2 cellular contexts compared by ENCODE assay signal in genomic region chr16:55832788-55833583, GRCh38.
TF ChIP-seq lines count a peak whose summit lies in the region.

Gene CES1, minus strand, starts transcription at chr16:55833096. Its CDS starts 41 bp downstream, at chr16:55833055.

TF ChIP-seq in IMR-90, 13 proteins besides CTCF, POLR2A, EP300 and RAD21:
- TF ChIP-seq CHD1 (IDR thresholded peaks at IDR 0.05; ENCODE audit: low read depth, low read length) = no peak
- TF ChIP-seq FOS (IDR thresholded peaks at IDR 0.05; ENCODE audit: low read depth, low read length) = no peak
- no peak for TF ChIP-seq RCOR1 (IDR thresholded peaks at IDR 0.05; ENCODE audit: insufficient replicate concordance, low read length)
- no peak for TF ChIP-seq MXI1 (IDR thresholded peaks at IDR 0.05; ENCODE audit: borderline replicate concordance, low read depth, low read length)
- no peak for TF ChIP-seq SMC3 (IDR thresholded peaks at IDR 0.05; ENCODE audit: low read depth, low read length)
- TF ChIP-seq RFX5 (IDR thresholded peaks at IDR 0.05; ENCODE audit: low read depth, low read length) = no peak
- no peak for TF ChIP-seq MAFK (IDR thresholded peaks at IDR 0.05; ENCODE audit: low read depth, low read length)
- no peak for TF ChIP-seq NFE2L2 (IDR thresholded peaks at IDR 0.05; ENCODE audit: low read depth, low read length)
- TF ChIP-seq BHLHE40 (IDR thresholded peaks at IDR 0.05; ENCODE audit: low read depth, low read length) = no peak
- TF ChIP-seq ELK1 (IDR thresholded peaks at IDR 0.05; ENCODE audit: borderline replicate concordance, low read depth, low read length) = no peak
- TF ChIP-seq CEBPB (IDR thresholded peaks at IDR 0.05; ENCODE audit: low read depth, low read length) = no peak
- no peak for TF ChIP-seq MAZ (IDR thresholded peaks at IDR 0.05; ENCODE audit: borderline replicate concordance, low read depth, low read length)
- TF ChIP-seq, protein P1, sequence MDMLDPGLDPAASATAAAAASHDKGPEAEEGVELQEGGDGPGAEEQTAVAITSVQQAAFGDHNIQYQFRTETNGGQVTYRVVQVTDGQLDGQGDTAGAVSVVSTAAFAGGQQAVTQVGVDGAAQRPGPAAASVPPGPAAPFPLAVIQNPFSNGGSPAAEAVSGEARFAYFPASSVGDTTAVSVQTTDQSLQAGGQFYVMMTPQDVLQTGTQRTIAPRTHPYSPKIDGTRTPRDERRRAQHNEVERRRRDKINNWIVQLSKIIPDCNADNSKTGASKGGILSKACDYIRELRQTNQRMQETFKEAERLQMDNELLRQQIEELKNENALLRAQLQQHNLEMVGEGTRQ (IDR thresholded peaks at IDR 0.05; ENCODE audit: low read depth, low read length) = no peak

TF ChIP-seq in HepG2, 621 proteins besides CTCF, POLR2A, EP300 and RAD21 (continues in another document):
- TF ChIP-seq, protein P2, sequence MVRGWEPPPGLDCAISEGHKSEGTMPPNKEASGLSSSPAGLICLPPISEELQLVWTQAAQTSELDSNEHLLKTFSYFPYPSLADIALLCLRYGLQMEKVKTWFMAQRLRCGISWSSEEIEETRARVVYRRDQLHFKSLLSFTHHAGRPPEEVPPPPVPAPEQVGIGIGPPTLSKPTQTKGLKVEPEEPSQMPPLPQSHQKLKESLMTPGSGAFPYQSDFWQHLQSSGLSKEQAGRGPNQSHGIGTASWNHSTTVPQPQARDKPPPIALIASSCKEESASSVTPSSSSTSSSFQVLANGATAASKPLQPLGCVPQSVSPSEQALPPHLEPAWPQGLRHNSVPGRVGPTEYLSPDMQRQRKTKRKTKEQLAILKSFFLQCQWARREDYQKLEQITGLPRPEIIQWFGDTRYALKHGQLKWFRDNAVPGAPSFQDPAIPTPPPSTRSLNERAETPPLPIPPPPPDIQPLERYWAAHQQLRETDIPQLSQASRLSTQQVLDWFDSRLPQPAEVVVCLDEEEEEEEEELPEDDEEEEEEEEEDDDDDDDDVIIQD (CRISPR knock-in tag; IDR thresholded peaks at IDR 0.05; ENCODE audit: low read depth) = peak; percentile 66; the same call in 1 of the 2 replicates
- TF ChIP-seq KLF16 (CRISPR knock-in tag; IDR thresholded peaks at IDR 0.05) (peak in 1 of 2 experiments; percentile 52; a peak in 1 of 4 replicates), ZNF446 (CRISPR knock-in tag; IDR thresholded peaks at IDR 0.05) (0 out of 2 replicates have a peak, but pooled peaks have one; percentile 66), ADNP (CRISPR knock-in tag; IDR thresholded peaks at IDR 0.05) (no peak), ZNF484 (CRISPR knock-in tag; IDR thresholded peaks at IDR 0.05; ENCODE audit: borderline replicate concordance, low read depth) (no peak), HNRNPLL (IDR thresholded peaks at IDR 0.05; ENCODE audit: low read depth, low read length, poor library complexity, severe bottlenecking) (peak; percentile 66), KDM5B (CRISPR knock-in tag; IDR thresholded peaks at IDR 0.05; ENCODE audit: borderline replicate concordance) (peak; percentile 74), PHF5A (CRISPR knock-in tag; IDR thresholded peaks at IDR 0.05; ENCODE audit: low read depth, unreplicated experiment) (peak; percentile 55), FOXP1 (IDR thresholded peaks at IDR 0.05) (no peak), FOXP1 (CRISPR knock-in tag; IDR thresholded peaks at IDR 0.05) (peak; percentile 81), NKX3-1 (CRISPR knock-in tag; IDR thresholded peaks at IDR 0.05) (0 out of 2 replicates have a peak, but pooled peaks have one; percentile 58), YEATS2 (CRISPR knock-in tag; IDR thresholded peaks at IDR 0.05; ENCODE audit: borderline replicate concordance) (peak; percentile 64; the same call in 1 of the 2 replicates), MTA1 (CRISPR knock-in tag; IDR thresholded peaks at IDR 0.05; ENCODE audit: borderline replicate concordance) (no peak; the same call in 1 of the 2 replicates), THAP11 (CRISPR knock-in tag; IDR thresholded peaks at IDR 0.05) (peak; percentile 67), JARID2 (CRISPR knock-in tag; IDR thresholded peaks at IDR 0.05; ENCODE audit: insufficient replicate concordance) (no peak), ZNF430 (CRISPR knock-in tag; IDR thresholded peaks at IDR 0.05) (peak; percentile 68), ZFP36L1 (CRISPR knock-in tag; IDR thresholded peaks at IDR 0.05) (peak; percentile 85; the same call in 1 of the 2 replicates), SMC3 (IDR thresholded peaks at IDR 0.05; ENCODE audit: low read length) (peak; percentile 8; the same call in 1 of the 2 replicates), WIZ (CRISPR knock-in tag; IDR thresholded peaks at IDR 0.05) (peak; percentile 69; the same call in 1 of the 2 replicates), SP4 (CRISPR knock-in tag; IDR thresholded peaks at IDR 0.05) (peak; percentile 67), ARNT2 (CRISPR knock-in tag; IDR thresholded peaks at IDR 0.05; ENCODE audit: low read depth) (peak; percentile 76), HDAC1 (CRISPR knock-in tag; IDR thresholded peaks at IDR 0.05) (peak; percentile 69; the same call in 1 of the 2 replicates), TRIM24 (CRISPR knock-in tag; IDR thresholded peaks at IDR 0.05) (peak; percentile 74; the same call in 1 of the 2 replicates), ZNF616 (CRISPR knock-in tag; IDR thresholded peaks at IDR 0.05; ENCODE audit: low read depth) (no peak), ZNF770 (CRISPR knock-in tag; IDR thresholded peaks at IDR 0.05) (peak; percentile 52; the same call in 1 of the 2 replicates), ZNF230 (CRISPR knock-in tag; IDR thresholded peaks at IDR 0.05) (0 out of 2 replicates have a peak, but pooled peaks have one; percentile 20), ASH2L (IDR thresholded peaks at IDR 0.05; ENCODE audit: insufficient read length, low read depth, low read length) (peak; percentile 39), FOXA3 (CRISPR knock-in tag; IDR thresholded peaks at IDR 0.05) (peak; percentile 79; the same call in 1 of the 2 replicates), FOXJ3 (CRISPR knock-in tag; IDR thresholded peaks at IDR 0.05; ENCODE audit: borderline replicate concordance) (peak; percentile 73; the same call in 1 of the 2 replicates), HOXA3 (CRISPR knock-in tag; IDR thresholded peaks at IDR 0.05) (peak; percentile 54; the same call in 1 of the 2 replicates), DZIP1 (CRISPR knock-in tag; IDR thresholded peaks at IDR 0.05) (no peak; the same call in 1 of the 2 replicates)
- TF ChIP-seq, protein P3, sequence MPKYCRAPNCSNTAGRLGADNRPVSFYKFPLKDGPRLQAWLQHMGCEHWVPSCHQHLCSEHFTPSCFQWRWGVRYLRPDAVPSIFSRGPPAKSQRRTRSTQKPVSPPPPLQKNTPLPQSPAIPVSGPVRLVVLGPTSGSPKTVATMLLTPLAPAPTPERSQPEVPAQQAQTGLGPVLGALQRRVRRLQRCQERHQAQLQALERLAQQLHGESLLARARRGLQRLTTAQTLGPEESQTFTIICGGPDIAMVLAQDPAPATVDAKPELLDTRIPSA (CRISPR knock-in tag; IDR thresholded peaks at IDR 0.05; ENCODE audit: borderline replicate concordance) = peak; percentile 82; the same call in 1 of the 2 replicates
- TF ChIP-seq, protein P4, sequence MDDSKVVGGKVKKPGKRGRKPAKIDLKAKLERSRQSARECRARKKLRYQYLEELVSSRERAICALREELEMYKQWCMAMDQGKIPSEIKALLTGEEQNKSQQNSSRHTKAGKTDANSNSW (CRISPR knock-in tag; IDR thresholded peaks at IDR 0.05; ENCODE audit: borderline replicate concordance) = 0 out of 2 replicates have a peak, but pooled peaks have one; percentile 34
- TF ChIP-seq, protein P5, sequence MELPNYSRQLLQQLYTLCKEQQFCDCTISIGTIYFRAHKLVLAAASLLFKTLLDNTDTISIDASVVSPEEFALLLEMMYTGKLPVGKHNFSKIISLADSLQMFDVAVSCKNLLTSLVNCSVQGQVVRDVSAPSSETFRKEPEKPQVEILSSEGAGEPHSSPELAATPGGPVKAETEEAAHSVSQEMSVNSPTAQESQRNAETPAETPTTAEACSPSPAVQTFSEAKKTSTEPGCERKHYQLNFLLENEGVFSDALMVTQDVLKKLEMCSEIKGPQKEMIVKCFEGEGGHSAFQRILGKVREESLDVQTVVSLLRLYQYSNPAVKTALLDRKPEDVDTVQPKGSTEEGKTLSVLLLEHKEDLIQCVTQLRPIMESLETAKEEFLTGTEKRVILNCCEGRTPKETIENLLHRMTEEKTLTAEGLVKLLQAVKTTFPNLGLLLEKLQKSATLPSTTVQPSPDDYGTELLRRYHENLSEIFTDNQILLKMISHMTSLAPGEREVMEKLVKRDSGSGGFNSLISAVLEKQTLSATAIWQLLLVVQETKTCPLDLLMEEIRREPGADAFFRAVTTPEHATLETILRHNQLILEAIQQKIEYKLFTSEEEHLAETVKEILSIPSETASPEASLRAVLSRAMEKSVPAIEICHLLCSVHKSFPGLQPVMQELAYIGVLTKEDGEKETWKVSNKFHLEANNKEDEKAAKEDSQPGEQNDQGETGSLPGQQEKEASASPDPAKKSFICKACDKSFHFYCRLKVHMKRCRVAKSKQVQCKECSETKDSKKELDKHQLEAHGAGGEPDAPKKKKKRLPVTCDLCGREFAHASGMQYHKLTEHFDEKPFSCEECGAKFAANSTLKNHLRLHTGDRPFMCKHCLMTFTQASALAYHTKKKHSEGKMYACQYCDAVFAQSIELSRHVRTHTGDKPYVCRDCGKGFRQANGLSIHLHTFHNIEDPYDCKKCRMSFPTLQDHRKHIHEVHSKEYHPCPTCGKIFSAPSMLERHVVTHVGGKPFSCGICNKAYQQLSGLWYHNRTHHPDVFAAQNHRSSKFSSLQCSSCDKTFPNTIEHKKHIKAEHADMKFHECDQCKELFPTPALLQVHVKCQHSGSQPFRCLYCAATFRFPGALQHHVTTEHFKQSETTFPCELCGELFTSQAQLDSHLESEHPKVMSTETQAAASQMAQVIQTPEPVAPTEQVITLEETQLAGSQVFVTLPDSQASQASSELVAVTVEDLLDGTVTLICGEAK (IDR thresholded peaks at IDR 0.05) = no peak
- TF ChIP-seq, protein P5 (CRISPR knock-in tag; IDR thresholded peaks at IDR 0.05) = 0 out of 2 replicates have a peak, but pooled peaks have one; percentile 6
- TF ChIP-seq, protein P6, sequence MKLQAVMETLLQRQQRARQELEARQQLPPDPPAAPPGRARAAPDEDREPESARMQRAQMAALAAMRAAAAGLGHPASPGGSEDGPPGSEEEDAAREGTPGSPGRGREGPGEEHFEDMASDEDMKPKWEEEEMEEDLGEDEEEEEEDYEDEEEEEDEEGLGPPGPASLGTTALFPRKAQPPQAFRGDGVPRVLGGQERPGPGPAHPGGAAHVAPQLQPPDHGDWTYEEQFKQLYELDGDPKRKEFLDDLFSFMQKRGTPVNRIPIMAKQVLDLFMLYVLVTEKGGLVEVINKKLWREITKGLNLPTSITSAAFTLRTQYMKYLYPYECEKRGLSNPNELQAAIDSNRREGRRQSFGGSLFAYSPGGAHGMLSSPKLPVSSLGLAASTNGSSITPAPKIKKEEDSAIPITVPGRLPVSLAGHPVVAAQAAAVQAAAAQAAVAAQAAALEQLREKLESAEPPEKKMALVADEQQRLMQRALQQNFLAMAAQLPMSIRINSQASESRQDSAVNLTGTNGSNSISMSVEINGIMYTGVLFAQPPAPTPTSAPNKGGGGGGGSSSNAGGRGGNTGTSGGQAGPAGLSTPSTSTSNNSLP (IDR thresholded peaks at IDR 0.05; ENCODE audit: low read depth, low read length) = peak; percentile 68
